Comparison of ENCODE assay signal across 16 cellular contexts in the genomic region with DNA sequence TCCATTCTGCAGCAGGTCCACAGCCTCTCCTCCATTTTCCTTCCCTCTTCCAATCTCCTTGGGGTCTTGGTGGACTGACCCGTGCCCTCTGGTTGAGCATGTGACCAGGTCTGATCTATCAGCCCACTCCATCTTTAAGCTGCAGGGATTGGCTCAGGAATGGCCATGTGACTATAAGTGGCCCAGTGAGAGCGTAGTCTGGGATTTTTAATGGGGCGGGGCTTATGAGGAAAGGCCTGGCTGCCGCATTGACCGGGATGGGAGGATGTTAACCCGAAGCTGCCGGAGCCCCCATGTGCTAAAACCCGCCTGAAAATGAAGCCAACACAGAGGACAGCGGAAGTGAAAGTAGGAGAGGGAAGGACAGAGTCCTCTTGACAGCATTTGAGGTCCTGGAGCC.
"Had no signal": no experiment of that assay in that cellular context is flagged by ENCODE, and none has a peak within 500 bp of the region (broad histone marks: within the 10 kb centered on the region; RNA-seq: fewer than 3 reads in every experiment).

No MANE protein-coding gene starts in this region.

- H3K4me1 ChIP-seq: body of pancreas, esophagus squamous epithelium, prostate gland, tibial artery, uterus had no signal

- H3K27ac ChIP-seq: body of pancreas, esophagus squamous epithelium, prostate gland, right atrium auricular region, tibial artery, uterus had no signal

- H3K27me3 ChIP-seq: body of pancreas, right atrium auricular region, uterus had no signal

- H3K36me3 ChIP-seq: esophagus squamous epithelium, prostate gland, right atrium auricular region, tibial artery, uterus had no signal

- H3K4me3 ChIP-seq: body of pancreas, esophagus squamous epithelium, mucosa of descending colon, prostate gland, right atrium auricular region, tibial artery, uterus had no signal

- H3K9me3 ChIP-seq: body of pancreas, esophagus squamous epithelium, mucosa of descending colon, prostate gland, right atrium auricular region, tibial artery, uterus had no signal

- DNase-seq: activated CD4-positive, alpha-beta T cell treated with anti-CD3 and anti-CD28 coated beads for 36 hours; activated CD4-positive, alpha-beta T cell treated with anti-CD3 and anti-CD28 coated beads, Interleukin-2, amount 50 U/mL, for 48 hours; activated naive CD8-positive, alpha-beta T cell treated with anti-CD3 and anti-CD28 coated beads, Interleukin-2, amount 10 ng/mL, durations not matched to agents 7 days and 5 days; amygdala; body of pancreas; dermis blood vessel endothelial cell; effector memory CD4-positive, alpha-beta T cell; esophagus squamous epithelium; mucosa of descending colon; naive B cell; stimulated activated CD4-positive, alpha-beta T cell treated with anti-CD3 and anti-CD28 coated beads, Interleukin-2, amount 100 ng/mL, for 24 hours; stimulated activated naive CD4-positive, alpha-beta T cell treated with Interleukin-2 at 50 U/mL for 16 hours; tibial artery; uterus had no signal
